In the genomic region with DNA sequence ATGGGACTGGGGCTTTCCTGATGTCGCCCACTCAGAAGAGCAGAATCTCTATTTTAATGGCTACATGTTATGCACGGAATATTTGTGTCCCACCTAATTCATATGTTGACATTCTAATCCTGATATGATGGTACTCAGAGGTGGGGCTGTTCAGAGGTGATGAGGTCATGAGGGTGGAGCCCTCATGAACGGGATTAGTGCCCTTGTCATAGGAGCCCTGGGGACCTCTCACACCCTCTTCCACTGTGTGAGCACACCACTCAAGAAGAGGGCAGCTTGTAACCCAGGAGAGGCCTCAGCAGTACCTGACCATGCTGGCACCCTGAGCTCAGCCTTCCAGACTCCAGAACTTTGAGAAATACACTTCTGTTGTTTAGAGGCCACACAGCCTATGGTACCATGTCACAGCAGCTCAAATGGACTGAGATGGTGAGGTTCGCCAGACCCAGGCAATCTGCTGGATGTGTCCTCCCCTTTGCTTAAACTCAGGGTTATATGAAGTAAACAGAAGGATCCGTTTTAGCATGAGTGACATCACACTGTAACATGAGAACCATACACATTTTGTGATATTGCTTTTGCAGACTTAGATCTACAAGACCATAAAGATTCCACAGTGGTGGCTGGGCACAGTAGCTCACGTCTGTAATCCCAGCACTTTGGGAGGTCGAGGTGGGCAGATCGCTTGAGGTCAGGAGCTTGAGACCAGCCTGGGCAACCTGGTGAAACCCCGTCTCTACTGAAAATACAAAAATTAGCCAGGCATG, we compare ENCODE assay signal across 22 cellular contexts. TPM values are rescaled to one million over a fixed set of nuclear protein-coding genes. Genes with fewer than 3 reads are reported as not detected.
DNase-seq lines count a peak whose midpoint lies in the region; ATAC-seq and TF ChIP-seq lines count a peak whose summit lies in the region.
"Had no signal": no experiment of that assay in that cellular context is flagged by ENCODE, and none has a peak within 500 bp of the region (broad histone marks: within the 10 kb centered on the region; RNA-seq: fewer than 3 reads in every experiment).

No MANE protein-coding gene starts in this region.

- TF ChIP-seq CTCF in transverse colon (IDR thresholded peaks at IDR 0.05), result no peak

- H3K27ac ChIP-seq in transverse colon, result no peak overlapping the region
- H3K27ac ChIP-seq: adrenal gland, dorsolateral prefrontal cortex, gastroesophageal sphincter, ovary, right lobe of liver had no signal

- TF ChIP-seq POLR2A in transverse colon (IDR thresholded peaks at IDR 0.05), result no peak

- H3K27me3 ChIP-seq in transverse colon, result no peaks in the 10 kb centered on the region
- H3K27me3 ChIP-seq: adrenal gland, dorsolateral prefrontal cortex, gastroesophageal sphincter, ovary, right lobe of liver had no signal

- no peaks in the 10 kb centered on the region for H3K36me3 ChIP-seq in transverse colon
- H3K36me3 ChIP-seq: adrenal gland, gastroesophageal sphincter, ovary, right lobe of liver had no signal

- TF ChIP-seq EP300 in transverse colon (IDR thresholded peaks at IDR 0.05; ENCODE audit: low read depth), result no peak

- intact Hi-C loops in transverse colon (cut with DNase I; ENCODE audit: low total_unique reads), result no loop called here

- H3K4me1 ChIP-seq in transverse colon, result peaks cover 0 to 9% (median 0%) of the 10 kb centered on the region in 4 donors
- H3K4me1 ChIP-seq: adrenal gland had no signal

- no peak for ATAC-seq in HG02623 (IDR thresholded peaks at IDR 0.05; ENCODE audit: unreplicated experiment)
- ATAC-seq in GM21447 (IDR thresholded peaks at IDR 0.05; ENCODE audit: unreplicated experiment), result no peak
- ATAC-seq: gastroesophageal sphincter; natural killer cell treated with Interleukin-12 subunit alpha and Interleukin-12 subunit beta and Interleukin-15 and Interleukin-18, amount 100 ng/mL, for 72 hours; right lobe of liver; stimulated activated effector memory CD8-positive, alpha-beta T cell treated with anti-CD3 and anti-CD28 coated beads, Interleukin-12 subunit alpha, Interleukin-12 subunit beta, amount 100 ng/mL, for 72 hours had no signal

- H3K4me3 ChIP-seq in transverse colon, result no peak overlapping the region
- H3K4me3 ChIP-seq: adrenal gland, dorsolateral prefrontal cortex, gastroesophageal sphincter, ovary, right lobe of liver had no signal

- 62 to 76% methylated on average over 2 to 9 of the region's 9 CpGs for WGBS in transverse colon (ENCODE audit: low coverage in 1 of 2), 2 donors

- in situ Hi-C loops in transverse colon (cut with MboI; ENCODE audit: low pct_ligation_motif_present in 1 of 4, low pct_unique_long_range_greater_than_20kb in 1 of 4, low sequenced_read_pairs in 3 of 4), result loop anchor here in 2 of 4 donors (25.0 kb wide), 1 partner anchor 165 kb away; no protein-coding TSS in a partner anchor

- peak; percentile 6 to 9 for DNase-seq in activated T-cell treated with anti-CD3 and anti-CD28 coated beads, Interleukin-2, amount 50 U/mL, for 48 hours
- DNase-seq in activated T-cell treated with anti-CD3 and anti-CD28 coated beads, Interleukin-2, amount 50 U/mL, for 1 hour, result no peak
- DNase-seq in NCI-H2029 treated with DMSO at 0.1 percent for 48 hours (lab: John Stamatoyannopoulos, UW) (peak; percentile 7), fibroblast of gingiva (ENCODE audit: low read depth) (peak; percentile 55), transverse colon (peak; percentile 3), anterior cingulate cortex (lab: John Stamatoyannopoulos, UW) (no peak)
- DNase-seq: activated CD4-positive, alpha-beta T cell treated with anti-CD3 and anti-CD28 coated beads for 1 hour; activated gamma-delta T cell; DMS79 treated with DMSO at 0.1 percent for 48 hours; NCI-H1105; NCI-H2107; stimulated activated CD4-positive, alpha-beta T cell treated with anti-CD3 and anti-CD28 coated beads, Interleukin-15, amount 100 ng/mL, for 24 hours had no signal

- no peaks in the 10 kb centered on the region for H3K9me3 ChIP-seq in transverse colon
- H3K9me3 ChIP-seq: adrenal gland, ovary, right lobe of liver had no signal

RNA-seq across cellular contexts. Expression of gene ATOH8, which starts 48.7 kb away (rescaled TPM):
- 10 to 100 TPM in 3 of 4 donors, 1 to 10 TPM in 1; 7.4 to 32.6 (median 14.4) TPM for total RNA-seq in transverse colon
- total RNA-seq: CD4-positive, alpha-beta T cell; natural killer cell treated with Interleukin-12 subunit alpha and Interleukin-12 subunit beta and Interleukin-15 and Interleukin-18, amount 100 ng/mL, for 72 hours had no signal

Comparison
In these comparisons a context has a peak if more than half of its experiments do, and no peak if none do; other contexts are left out.
1. DNase-seq: peak in activated T-cell treated with anti-CD3 and anti-CD28 coated beads, Interleukin-2, amount 50 U/mL, for 48 hours (2 of 2), NCI-H2029 treated with DMSO at 0.1 percent for 48 hours (single experiment), fibroblast of gingiva (single experiment) and transverse colon (single experiment); none in activated T-cell treated with anti-CD3 and anti-CD28 coated beads, Interleukin-2, amount 50 U/mL, for 1 hour (single experiment) and anterior cingulate cortex (0 of 58).